Comparison of ENCODE assay signal across 1 cellular context in genomic region chr17:35590249-35590824, GRCh38.
TF ChIP-seq lines count a peak whose summit lies in the region.

No MANE protein-coding gene starts in this region.

TF ChIP-seq in neural cell, 6 proteins besides CTCF, POLR2A, EP300 and RAD21 (continued from another document):
- no peak for TF ChIP-seq REST (IDR thresholded peaks at IDR 0.05; ENCODE audit: borderline replicate concordance)
